11 cellular contexts compared by ENCODE assay signal in the genomic region with DNA sequence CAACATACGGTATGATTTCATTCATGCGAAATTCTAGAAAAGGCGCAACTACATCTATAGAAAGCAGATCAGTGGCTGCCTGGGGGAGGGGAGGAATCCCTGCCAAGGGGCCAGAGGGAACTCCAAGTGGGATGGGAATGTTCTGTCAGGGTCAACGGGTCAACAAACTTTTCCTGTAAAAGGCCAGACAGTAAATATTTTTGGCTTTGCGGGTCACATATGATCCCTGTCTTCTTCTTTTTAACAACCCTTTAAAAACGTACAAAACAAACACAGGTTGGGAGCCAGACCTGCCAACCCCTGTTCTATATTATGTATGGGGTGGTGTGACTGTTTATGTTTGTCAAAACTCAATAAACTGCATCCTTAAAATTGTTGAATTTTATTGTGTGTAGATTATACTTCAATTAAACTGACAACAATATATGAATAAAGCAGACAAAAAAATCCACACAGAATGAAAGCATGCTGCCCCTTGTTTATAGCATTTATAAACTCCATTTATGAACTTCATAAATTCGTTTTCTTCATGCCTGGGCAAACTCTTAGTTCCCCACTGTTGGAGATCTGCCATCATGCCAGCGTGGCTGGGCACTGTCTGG. TPM values are rescaled to one million over a fixed set of nuclear protein-coding genes. Genes with fewer than 3 reads are reported as not detected.
DNase-seq lines count a peak whose midpoint lies in the region; ATAC-seq and TF ChIP-seq lines count a peak whose summit lies in the region.
"Had no signal": no experiment of that assay in that cellular context is flagged by ENCODE, and none has a peak within 500 bp of the region (broad histone marks: within the 10 kb centered on the region; RNA-seq: fewer than 3 reads in every experiment).

No MANE protein-coding gene starts in this region.

- peaks cover 44% of the 10 kb centered on the region for H3K4me1 ChIP-seq in HUES48 (ENCODE audit: control insufficient read depth, insufficient read depth, low read length)

- H3K36me3 Mint-ChIP-seq in activated naive CD8-positive, alpha-beta T cell treated with anti-CD3 and anti-CD28 coated beads for 36 hours = peaks cover 33% of the 10 kb centered on the region

- no peaks in the 10 kb centered on the region for H3K9me3 ChIP-seq in HUES48 (ENCODE audit: control insufficient read depth, insufficient read depth, low read length)

- ATAC-seq in left lobe of liver (peak; percentile 31), GM19467 (IDR thresholded peaks at IDR 0.05; ENCODE audit: unreplicated experiment) (no peak)

- no peaks in the 10 kb centered on the region for H3K27me3 Mint-ChIP-seq in activated naive CD8-positive, alpha-beta T cell treated with anti-CD3 and anti-CD28 coated beads for 36 hours

- H3K9me3 Mint-ChIP-seq in activated naive CD8-positive, alpha-beta T cell treated with anti-CD3 and anti-CD28 coated beads for 36 hours = no peaks in the 10 kb centered on the region

- H3K4me3 ChIP-seq in HUES48 (ENCODE audit: low read depth, low read length) = peak overlapping the region; percentile 30
- no peak overlapping the region for H3K4me3 ChIP-seq in H7 (ENCODE audit: insufficient read depth, low read depth, low read length)
- H3K4me3 ChIP-seq: K562 had no signal

- H3K36me3 ChIP-seq in HUES48 (ENCODE audit: control insufficient read depth, insufficient read depth, low read length) = no peaks in the 10 kb centered on the region
- H3K36me3 ChIP-seq in H7 (replicated peaks; ENCODE audit: control insufficient read depth, insufficient read depth, low read length) = no peaks in the 10 kb centered on the region; the same call in 1 of the 2 replicates

- H3K27ac Mint-ChIP-seq in activated naive CD8-positive, alpha-beta T cell treated with anti-CD3 and anti-CD28 coated beads for 36 hours = peak overlapping the region; percentile 42

- H3K4me1 Mint-ChIP-seq in activated naive CD8-positive, alpha-beta T cell treated with anti-CD3 and anti-CD28 coated beads for 36 hours = peaks cover 5% of the 10 kb centered on the region

- no peak for TF ChIP-seq CTCF in GM13976 (IDR thresholded peaks at IDR 0.05; ENCODE audit: borderline replicate concordance, control extremely low read depth, extremely low read depth, insufficient read depth, missing control alignments)

- no peak overlapping the region for H3K4me3 Mint-ChIP-seq in activated naive CD8-positive, alpha-beta T cell treated with anti-CD3 and anti-CD28 coated beads for 36 hours

- H3K27ac ChIP-seq in HUES48 (ENCODE audit: low read depth, low read length) = peak overlapping the region; percentile 61

- no peak for DNase-seq in activated naive CD8-positive, alpha-beta T cell treated with anti-CD3 and anti-CD28 coated beads for 36 hours
- no peak for DNase-seq in left lobe of liver (ENCODE audit: low spot score)
- peak; percentile 5 for DNase-seq in stimulated activated CD8-positive, alpha-beta memory T cell treated with anti-CD3 and anti-CD28 coated beads, Interleukin-4, amount 100 ng/mL, for 48 hours
- no peak for DNase-seq in DMS153 treated with DMSO at 0.1 percent for 48 hours (lab: John Stamatoyannopoulos, UW; ENCODE audit: unreplicated experiment)
- no peak for DNase-seq in H7
- DNase-seq in GM13976 (ENCODE audit: low spot score) = no peak
- DNase-seq: dermis blood vessel endothelial cell; stimulated activated CD4-positive, alpha-beta T cell treated with anti-CD3 and anti-CD28 coated beads, Interleukin-15, amount 100 ng/mL, for 24 hours had no signal

- in situ Hi-C loops in GM13976 (cut with MboI; ENCODE audit: low sequenced_read_pairs, unreplicated experiment) = no loop called here

- H3K27me3 ChIP-seq in HUES48 (ENCODE audit: control insufficient read depth, insufficient read depth, low read length) (no peaks in the 10 kb centered on the region), H7 (ENCODE audit: control insufficient read depth, insufficient read depth, low read length) (no peaks in the 10 kb centered on the region)

- H3K9ac ChIP-seq in HUES48 (ENCODE audit: low read depth, low read length) = no peak overlapping the region

RNA-seq across cellular contexts. Expression of a gene that starts 56.6 kb away (rescaled TPM):
- 10 to 100 TPM; 23.0 to 24.6 TPM for total RNA-seq in activated naive CD8-positive, alpha-beta T cell treated with anti-CD3 and anti-CD28 coated beads for 36 hours
- total RNA-seq in left lobe of liver = 8.3 TPM
- 24.1 and 46.7 TPM in 2 replicates for total RNA-seq in H7 (2014; rRNA removed; shearing (Covaris generic))
